Comparison of ENCODE assay signal across 16 cellular contexts in genomic region chr22:28351585-28351984, GRCh38.
DNase-seq lines count a peak whose midpoint lies in the region; ATAC-seq and TF ChIP-seq lines count a peak whose summit lies in the region.
"Had no signal": no experiment of that assay in that cellular context is flagged by ENCODE, and none has a peak within 500 bp of the region (broad histone marks: within the 10 kb centered on the region; RNA-seq: fewer than 3 reads in every experiment).

No MANE protein-coding gene starts in this region.

- H3K9me3 Mint-ChIP-seq in glutamatergic neuron (ENCODE audit: unreplicated experiment): peaks cover 17% of the 10 kb centered on the region
- no peaks in the 10 kb centered on the region for H3K9me3 Mint-ChIP-seq in activated naive CD4-positive, alpha-beta T cell treated with anti-CD3 and anti-CD28 coated beads, Interleukin-2, amount 10 ng/mL, durations not matched to agents 7 days and 5 days
- H3K9me3 Mint-ChIP-seq: IgD-negative memory B cell had no signal

- POLR2A ChIA-PET in HEK293 (lab: Yijun Ruan, JAX): interaction anchor here (1.1 kb wide), 1 partner anchor 87 kb away, joined by 3 read pairs; no protein-coding TSS in a partner anchor

- no peaks in the 10 kb centered on the region for H3K36me3 Mint-ChIP-seq in glutamatergic neuron (ENCODE audit: unreplicated experiment)
- H3K36me3 Mint-ChIP-seq in activated naive CD4-positive, alpha-beta T cell treated with anti-CD3 and anti-CD28 coated beads, Interleukin-2, amount 10 ng/mL, durations not matched to agents 7 days and 5 days: no peaks in the 10 kb centered on the region
- H3K36me3 Mint-ChIP-seq: IgD-negative memory B cell had no signal

- peak overlapping the region; percentile 85 for H3K4me3 Mint-ChIP-seq in glutamatergic neuron (ENCODE audit: unreplicated experiment)
- no peak overlapping the region for H3K4me3 Mint-ChIP-seq in activated naive CD4-positive, alpha-beta T cell treated with anti-CD3 and anti-CD28 coated beads, Interleukin-2, amount 10 ng/mL, durations not matched to agents 7 days and 5 days
- H3K4me3 Mint-ChIP-seq: IgD-negative memory B cell had no signal

- peaks cover 10% of the 10 kb centered on the region for H3K4me1 ChIP-seq in HEK293 (ENCODE audit: control insufficient read depth, insufficient read depth, low read length)
- H3K4me1 ChIP-seq: BLaER1 had no signal

- no peaks in the 10 kb centered on the region for H3K9me3 ChIP-seq in HEK293 (ENCODE audit: control insufficient read depth, insufficient read depth, low read depth, low read length)
- H3K9me3 ChIP-seq: BLaER1 had no signal

- H3K36me3 ChIP-seq in HEK293 (ENCODE audit: control insufficient read depth in 2 of 2, insufficient read depth in 1 of 2, low read length in 2 of 2): no peaks in the 10 kb centered on the region
- H3K36me3 ChIP-seq: BLaER1 had no signal

- DNase-seq in NCI-H1436 (lab: John Stamatoyannopoulos, UW) (peak; percentile 13), NCI-H1436 treated with DMSO at 0.1 percent for 48 hours (lab: John Stamatoyannopoulos, UW) (no peak), NCI-H524 treated with DMSO at 0.1 percent for 48 hours (lab: John Stamatoyannopoulos, UW) (peak; percentile 68), glutamatergic neuron (no peak)
- DNase-seq in activated naive CD4-positive, alpha-beta T cell treated with anti-CD3 and anti-CD28 coated beads, Interleukin-2, amount 10 ng/mL, durations not matched to agents 7 days and 5 days: no peak
- DNase-seq: H7, MV-4-11, NCI-H1694 treated with DMSO at 0.1 percent for 48 hours, NCI-H2227 treated with DMSO at 0.1 percent for 48 hours, NCI-H748 treated with DMSO at 0.1 percent for 48 hours had no signal

- peak overlapping the region; percentile 100 for H3K27ac Mint-ChIP-seq in glutamatergic neuron (ENCODE audit: unreplicated experiment)
- no peak overlapping the region for H3K27ac Mint-ChIP-seq in activated naive CD4-positive, alpha-beta T cell treated with anti-CD3 and anti-CD28 coated beads, Interleukin-2, amount 10 ng/mL, durations not matched to agents 7 days and 5 days
- H3K27ac Mint-ChIP-seq: IgD-negative memory B cell had no signal

- H3K27ac ChIP-seq in HEK293 (ENCODE audit: extremely low read depth, low read depth, low read length): no peak overlapping the region
- H3K27ac ChIP-seq: 22Rv1, BLaER1 had no signal

- TF ChIP-seq CTCF in HEK293 (tag by site-specific recombination; IDR thresholded peaks at IDR 0.05) (no peak), glutamatergic neuron (IDR thresholded peaks at IDR 0.05; ENCODE audit: partially characterized antibody, unreplicated experiment) (no peak)

- ATAC-seq in HG02973 (IDR thresholded peaks at IDR 0.05; ENCODE audit: unreplicated experiment) (no peak), HG02970 (IDR thresholded peaks at IDR 0.05; ENCODE audit: low FRiP score, unreplicated experiment) (no peak)

- H3K4me1 Mint-ChIP-seq in glutamatergic neuron (ENCODE audit: low read depth, unreplicated experiment): peaks cover 61% of the 10 kb centered on the region
- peaks cover 2% of the 10 kb centered on the region for H3K4me1 Mint-ChIP-seq in activated naive CD4-positive, alpha-beta T cell treated with anti-CD3 and anti-CD28 coated beads, Interleukin-2, amount 10 ng/mL, durations not matched to agents 7 days and 5 days
- H3K4me1 Mint-ChIP-seq: IgD-negative memory B cell had no signal

- CTCF ChIA-PET in HEK293 (lab: Yijun Ruan, JAX): interaction anchor here (0.6 kb wide), 1 partner anchor 9 kb away, joined by 9 read pairs; no protein-coding TSS in a partner anchor
- CTCF ChIA-PET in activated naive CD4-positive, alpha-beta T cell treated with anti-CD3 and anti-CD28 coated beads, Interleukin-2, amount 10 ng/mL, durations not matched to agents 7 days and 5 days (lab: Charles Lee): interaction anchor here (1.1 kb wide), 1 partner anchor 9 kb away, joined by 3 read pairs; no protein-coding TSS in a partner anchor

- no peak overlapping the region for H3K4me3 ChIP-seq in HEK293 (ENCODE audit: low read depth, low read length)
- H3K4me3 ChIP-seq: BLaER1 had no signal

- H3K27me3 Mint-ChIP-seq in glutamatergic neuron (ENCODE audit: unreplicated experiment): peaks cover 11% of the 10 kb centered on the region
- H3K27me3 Mint-ChIP-seq in activated naive CD4-positive, alpha-beta T cell treated with anti-CD3 and anti-CD28 coated beads, Interleukin-2, amount 10 ng/mL, durations not matched to agents 7 days and 5 days: peaks cover 7% of the 10 kb centered on the region

TF ChIP-seq in HEK293, 187 proteins besides CTCF, POLR2A, EP300 and RAD21:
- TF ChIP-seq HIC1 (tag by site-specific recombination; IDR thresholded peaks at IDR 0.05) (no peak), ZNF529 (tag by site-specific recombination; IDR thresholded peaks at IDR 0.05; ENCODE audit: insufficient replicate concordance) (no peak), OSR2 (tag by site-specific recombination; IDR thresholded peaks at IDR 0.05) (no peak), ATF2 (tag by site-specific recombination; IDR thresholded peaks at IDR 0.05; ENCODE audit: low read depth) (no peak), ZNF596 (tag by site-specific recombination; IDR thresholded peaks at IDR 0.05) (0 out of 2 replicates have a peak, but pooled peaks have one; percentile 7), TRIM28 (IDR thresholded peaks at IDR 0.05; ENCODE audit: borderline replicate concordance, low read length) (peak; percentile 33; the same call in 1 of the 2 replicates)
TF ChIP-seq in HEK293: peak in this region for 2.

Comparison
In these comparisons a context has a peak if more than half of its experiments do, and no peak if none do; other contexts are left out.
1. DNase-seq: peak in NCI-H1436 (single experiment) and NCI-H524 treated with DMSO at 0.1 percent for 48 hours (single experiment); none in NCI-H1436 treated with DMSO at 0.1 percent for 48 hours (single experiment), glutamatergic neuron (single experiment) and activated naive CD4-positive, alpha-beta T cell treated with anti-CD3 and anti-CD28 coated beads, Interleukin-2, amount 10 ng/mL, durations not matched to agents 7 days and 5 days (single experiment).